8 cellular contexts compared by ENCODE assay signal in genomic region chr2:231604685-231605606, GRCh38. TPM values are rescaled to one million over a fixed set of nuclear protein-coding genes. Genes with fewer than 3 reads are reported as not detected.
DNase-seq lines count a peak whose midpoint lies in the region; ATAC-seq and TF ChIP-seq lines count a peak whose summit lies in the region.

No MANE protein-coding gene starts in this region.

- TF ChIP-seq CTCF in AG04450 (IDR thresholded peaks at IDR 0.05; ENCODE audit: low read depth, low read length), result no peak

- POLR2A ChIA-PET in AG04450 (lab: Yijun Ruan, JAX), result interaction anchor here (0.5 to 1.5 kb wide), 4 partner anchors 9 to 141 kb away, joined by 3 to 6 read pairs (median 4); partner anchors contain the start of genes NCL and PTMA

- peak overlapping the region; percentile 89 for H3K27ac ChIP-seq in AG04450 (ENCODE audit: low read depth, low read length)

- H3K4me3 ChIP-seq in AG04450 (ENCODE audit: low read depth, low read length), result peak overlapping the region; percentile 59

- H3K27me3 ChIP-seq in AG04450 (ENCODE audit: control insufficient read depth, insufficient read depth, low read length), result no peaks in the 10 kb centered on the region

- ATAC-seq in GM18909 (IDR thresholded peaks at IDR 0.05; ENCODE audit: poor library complexity, unreplicated experiment), result peak; percentile 86
- ATAC-seq in HG03159 (IDR thresholded peaks at IDR 0.05; ENCODE audit: unreplicated experiment), result peak; percentile 77

- DNase-seq in AG04450 (ENCODE audit: low read depth, low spot score) (peak; percentile 87), NCI-H345 (lab: John Stamatoyannopoulos, UW) (peak; percentile 97), cerebellar nuclear complex (lab: John Stamatoyannopoulos, UW) (peak; percentile 90 to 91), kidney glomerular epithelial cell (lab: John Stamatoyannopoulos, UW) (peak; percentile 90)
- DNase-seq in activated CD4-positive, alpha-beta T cell treated with anti-CD3 and anti-CD28 coated beads for 1 hour, result peak; percentile 92
- peak; percentile 97 for DNase-seq in stimulated activated CD4-positive, alpha-beta T cell treated with anti-CD3 and anti-CD28 coated beads, Interleukin-15, amount 100 ng/mL, for 24 hours

- CTCF ChIA-PET in AG04450 (lab: Charles Lee), result interaction anchor here (0.6 to 1.7 kb wide), 5 partner anchors 47 to 109 kb away, joined by 3 to 8 read pairs (median 5); no protein-coding TSS in a partner anchor

- no peaks in the 10 kb centered on the region for H3K9me3 ChIP-seq in AG04450 (ENCODE audit: control insufficient read depth, insufficient read depth, low read length)

RNA-seq across cellular contexts. Expression of gene TEX44, which starts 12.3 kb away (rescaled TPM):
- not detected in 2 replicates for polyA plus RNA-seq in AG04450 (2011; rRNA removed)
- polyA minus RNA-seq in AG04450 (2011; rRNA and poly(A)+ RNA removed), result not detected in 2 replicates

Comparison
In these comparisons a context has a peak if more than half of its experiments do, and no peak if none do; other contexts are left out.
1. Peak in every context shown above with its lines: DNase-seq, ATAC-seq, H3K4me3 ChIP-seq and H3K27ac ChIP-seq.